30 cellular contexts compared by ENCODE assay signal in the genomic region with DNA sequence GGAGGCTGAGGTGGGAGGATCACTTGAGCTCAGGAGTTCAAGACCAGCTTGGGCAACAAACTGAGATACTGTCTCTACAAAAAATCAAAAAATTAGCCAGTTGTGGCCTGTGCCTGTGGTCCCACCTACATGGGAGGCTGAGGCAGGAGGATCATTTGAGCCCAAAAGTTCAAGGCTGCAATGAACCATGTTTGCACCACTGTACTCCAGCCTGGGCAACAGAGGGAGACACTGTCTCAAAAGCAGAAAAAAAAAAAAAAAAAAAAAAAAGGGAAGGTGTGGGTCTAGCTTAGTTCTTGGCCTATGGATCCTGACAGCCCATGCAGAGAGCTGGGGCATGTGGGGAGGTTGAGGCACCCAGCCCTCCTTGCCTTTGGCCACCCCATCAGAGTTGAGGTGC.
"Had no signal": no experiment of that assay in that cellular context is flagged by ENCODE, and none has a peak within 500 bp of the region (broad histone marks: within the 10 kb centered on the region; RNA-seq: fewer than 3 reads in every experiment).

No MANE protein-coding gene starts in this region.

- H3K4me3 ChIP-seq: dorsolateral prefrontal cortex, gastroesophageal sphincter, mucosa of descending colon, neural progenitor cell, prostate gland, smooth muscle cell, suprapubic skin, transverse colon, upper lobe of right lung, uterus had no signal

- H2AFZ ChIP-seq: neural progenitor cell had no signal

- H3K27ac Mint-ChIP-seq: endodermal cell; mesothelial cell of epicardium; nephron; neural progenitor cell; stimulated activated naive CD8-positive, alpha-beta T cell treated with anti-CD3 and anti-CD28 coated beads, Interleukin-15, amount 100 ng/mL, for 72 hours had no signal

- H3K27me3 Mint-ChIP-seq: stimulated activated naive CD8-positive, alpha-beta T cell treated with anti-CD3 and anti-CD28 coated beads, Interleukin-15, amount 100 ng/mL, for 72 hours had no signal

- H3K27me3 ChIP-seq: dorsolateral prefrontal cortex, gastroesophageal sphincter, neural progenitor cell, suprapubic skin, transverse colon, upper lobe of right lung, uterus had no signal

- ATAC-seq: esophagus mucosa; gastroesophageal sphincter; mucosa of descending colon; sciatic nerve; stimulated activated naive CD8-positive, alpha-beta T cell treated with anti-CD3 and anti-CD28 coated beads, Interleukin-15, amount 100 ng/mL, for 72 hours; upper lobe of right lung had no signal

- H3K9me3 ChIP-seq: gastroesophageal sphincter, mucosa of descending colon, prostate gland, suprapubic skin, transverse colon, upper lobe of right lung, uterus had no signal

- H3K4me3 Mint-ChIP-seq: endodermal cell; immature natural killer cell; mesothelial cell of epicardium; naive B cell; nephron; neural progenitor cell; stimulated activated naive CD8-positive, alpha-beta T cell treated with anti-CD3 and anti-CD28 coated beads, Interleukin-15, amount 100 ng/mL, for 72 hours had no signal

- H3K9ac ChIP-seq: neural progenitor cell had no signal

- H3K4me1 Mint-ChIP-seq: endodermal cell; immature natural killer cell; mesothelial cell of epicardium; stimulated activated naive CD8-positive, alpha-beta T cell treated with anti-CD3 and anti-CD28 coated beads, Interleukin-15, amount 100 ng/mL, for 72 hours had no signal

- H3K9me3 Mint-ChIP-seq: endodermal cell; immature natural killer cell; mesothelial cell of epicardium; naive B cell; nephron; neural progenitor cell; stimulated activated naive CD8-positive, alpha-beta T cell treated with anti-CD3 and anti-CD28 coated beads, Interleukin-15, amount 100 ng/mL, for 72 hours had no signal

- H3K36me3 ChIP-seq: neural progenitor cell, prostate gland, suprapubic skin, transverse colon, upper lobe of right lung, uterus had no signal

- DNase-seq: dorsolateral prefrontal cortex; effector CD4-positive, alpha-beta T cell; endodermal cell; foreskin fibroblast; hypothalamus; immature natural killer cell; islet precursor cell; kidney glomerular epithelial cell; mesenchymal stem cell; mucosa of descending colon; naive B cell; stimulated activated CD4-positive, alpha-beta T cell treated with anti-CD3 and anti-CD28 coated beads, Interleukin-12 subunit alpha, Interleukin-12 subunit beta, amount 100 ng/mL, for 4 hours; stimulated activated CD4-positive, alpha-beta T cell treated with anti-CD3 and anti-CD28 coated beads, Interleukin-1b, Interleukin-23, amount 100 ng/mL, for 48 hours; stimulated activated CD4-positive, alpha-beta T cell treated with anti-CD3 and anti-CD28 coated beads, Interleukin-4, amount 100 ng/mL, for 1 hour; stimulated activated CD8-positive, alpha-beta memory T cell treated with anti-CD3 and anti-CD28 coated beads, Interleukin-4, amount 100 ng/mL, for 48 hours; stimulated activated naive CD4-positive, alpha-beta T cell; stimulated activated naive CD8-positive, alpha-beta T cell treated with anti-CD3 and anti-CD28 coated beads, Interleukin-15, amount 100 ng/mL, for 72 hours; transverse colon; upper lobe of right lung; uterus had no signal

- H3K4me2 ChIP-seq: neural progenitor cell, smooth muscle cell had no signal

- H3K36me3 Mint-ChIP-seq: immature natural killer cell, mesothelial cell of epicardium, naive B cell, neural progenitor cell had no signal

- H3K27ac ChIP-seq: dorsolateral prefrontal cortex, epithelial cell of prostate, gastroesophageal sphincter, neural progenitor cell, prostate gland, suprapubic skin, transverse colon, upper lobe of right lung, uterus had no signal

- H3K4me1 ChIP-seq: gastroesophageal sphincter, neural progenitor cell, prostate gland, suprapubic skin, transverse colon, upper lobe of right lung, uterus had no signal
